In genomic region chr2:148812306-148812705, GRCh38 we compare ENCODE assay signal across 9 cellular contexts.
DNase-seq lines count a peak whose midpoint lies in the region; ATAC-seq, FAIRE-seq and TF ChIP-seq lines count a peak whose summit lies in the region.
"Had no signal": no experiment of that assay in that cellular context is flagged by ENCODE, and none has a peak within 500 bp of the region (broad histone marks: within the 10 kb centered on the region; RNA-seq: fewer than 3 reads in every experiment).

No MANE protein-coding gene starts in this region.

- H3K9me3 ChIP-seq in astrocyte (ENCODE audit: insufficient read depth, low read depth, low read length) = no peaks in the 10 kb centered on the region
- no peaks in the 10 kb centered on the region for H3K9me3 ChIP-seq in thyroid gland

- H3K9me3 Mint-ChIP-seq in astrocyte (ENCODE audit: unreplicated experiment) = peaks cover 3% of the 10 kb centered on the region

- no peak for TF ChIP-seq CTCF in astrocyte (IDR thresholded peaks at IDR 0.05; ENCODE audit: insufficient read depth, low read depth, low read length)
- TF ChIP-seq CTCF in thyroid gland (IDR thresholded peaks at IDR 0.05) = no peak

- no peaks in the 10 kb centered on the region for H3K36me3 Mint-ChIP-seq in astrocyte (ENCODE audit: low read depth, unreplicated experiment)

- H4K20me1 ChIP-seq in astrocyte (ENCODE audit: insufficient read depth, low read length) = no peaks in the 10 kb centered on the region

- ATAC-seq in GM19452 (IDR thresholded peaks at IDR 0.05; ENCODE audit: unreplicated experiment) = no peak
- no peak for ATAC-seq in HG03571 (IDR thresholded peaks at IDR 0.05; ENCODE audit: unreplicated experiment)

- peaks cover 6% of the 10 kb centered on the region for H3K27me3 ChIP-seq in astrocyte (ENCODE audit: insufficient read depth, low read length)
- no peaks in the 10 kb centered on the region for H3K27me3 ChIP-seq in thyroid gland

- 36 to 73% methylated on average over 1 to 6 of the region's 6 CpGs for WGBS in thyroid gland, 2 donors

- H3K9ac ChIP-seq in astrocyte (ENCODE audit: low read length) = no peak overlapping the region

- H3K4me3 Mint-ChIP-seq in astrocyte (ENCODE audit: unreplicated experiment) = no peak overlapping the region
- H3K4me3 Mint-ChIP-seq: activated T-cell treated with anti-CD3 and anti-CD28 coated beads, Interleukin-2, amount 50 U/mL, for 24 hours had no signal

- peak overlapping the region; percentile 34 for H2AFZ ChIP-seq in astrocyte (ENCODE audit: low read depth, low read length)

- no peak overlapping the region for H3K27ac Mint-ChIP-seq in astrocyte (ENCODE audit: unreplicated experiment)
- H3K27ac Mint-ChIP-seq: activated T-cell treated with anti-CD3 and anti-CD28 coated beads, Interleukin-2, amount 50 U/mL, for 24 hours had no signal

- no peaks in the 10 kb centered on the region for H3K79me2 ChIP-seq in astrocyte (ENCODE audit: insufficient read depth, low read length)

- no peak overlapping the region for H3K27ac ChIP-seq in astrocyte (ENCODE audit: low read depth, low read length)
- H3K27ac ChIP-seq in thyroid gland = peak overlapping the region in 1 of 3 donors; percentile 31

- peak; percentile 57 for DNase-seq in LHCN-M2 (ENCODE audit: low read depth)
- peak; percentile 64 for DNase-seq in astrocyte (ENCODE audit: low read depth)
- DNase-seq in hepatic stellate cell (ENCODE audit: low spot score) = peak; percentile 35
- peak; percentile 67 to 77 for DNase-seq in thyroid gland
- no peak for DNase-seq in NOMO-1 (lab: John Stamatoyannopoulos, UW; ENCODE audit: unreplicated experiment in 2 of 2)
- DNase-seq: activated T-cell treated with anti-CD3 and anti-CD28 coated beads, Interleukin-2, amount 50 U/mL, for 24 hours; effector memory CD4-positive, alpha-beta T cell had no signal

- H3K4me2 ChIP-seq in astrocyte (ENCODE audit: low read length) = peak overlapping the region; percentile 8

- peaks cover 6% of the 10 kb centered on the region for H3K4me1 ChIP-seq in astrocyte (ENCODE audit: insufficient read depth, low read length)
- peaks cover 15 to 37% of the 10 kb centered on the region in 2 donors for H3K4me1 ChIP-seq in thyroid gland

- peaks cover 7% of the 10 kb centered on the region for H3K27me3 Mint-ChIP-seq in astrocyte (ENCODE audit: low read depth, unreplicated experiment)

- no peak for TF ChIP-seq POLR2A in thyroid gland (IDR thresholded peaks at IDR 0.05)

- intact Hi-C loops in thyroid gland (cut with DNase I) = no loop called here

- no peak for FAIRE-seq in astrocyte (lab: Jason Lieb, UNC)

- no peaks in the 10 kb centered on the region for H3K36me3 ChIP-seq in astrocyte (ENCODE audit: insufficient read depth, low read length)
- H3K36me3 ChIP-seq in thyroid gland = no peaks in the 10 kb centered on the region

- H3K4me3 ChIP-seq in astrocyte (ENCODE audit: insufficient read depth, low read depth, low read length) = no peak overlapping the region
- no peak overlapping the region for H3K4me3 ChIP-seq in thyroid gland (replicated peaks in 1 of 3)

- peaks cover 10% of the 10 kb centered on the region for H3K4me1 Mint-ChIP-seq in astrocyte (ENCODE audit: low read depth, unreplicated experiment)

Comparison
In these comparisons a context has a peak if more than half of its experiments do, and no peak if none do; other contexts are left out.
1. DNase-seq: peak in LHCN-M2 (single experiment), astrocyte (single experiment), hepatic stellate cell (single experiment) and thyroid gland (2 of 2); none in NOMO-1 (0 of 2).